In genomic region chr2:218384975-218385374, GRCh38 we compare ENCODE assay signal across 15 cellular contexts. TPM values are rescaled to one million over a fixed set of nuclear protein-coding genes. Genes with fewer than 3 reads are reported as not detected.
A peak's percentile ranks its signal among the peaks of the same experiment; 100 is the strongest.
DNase-seq lines count a peak whose midpoint lies in the region; ATAC-seq and TF ChIP-seq lines count a peak whose summit lies in the region.
"Had no signal": no experiment of that assay in that cellular context is flagged by ENCODE, and none has a peak within 500 bp of the region (broad histone marks: within the 10 kb centered on the region; RNA-seq: fewer than 3 reads in every experiment).

No MANE protein-coding gene starts in this region.

- WGBS in upper lobe of left lung, 2 donors = 81 to 88% methylated on average over 6 to 9 of the region's 9 CpGs

- no peak for ATAC-seq in lower lobe of right lung
- ATAC-seq in upper lobe of left lung (ENCODE audit: low FRiP score in 2 of 2) = no peak

- H3K27me3 ChIP-seq in BLaER1 treated with 17β-estradiol and CSF1 and Interleukin-3, amounts not matched to agents 10 nM and 100 nM = no peaks in the 10 kb centered on the region
- no peaks in the 10 kb centered on the region for H3K27me3 ChIP-seq in lower lobe of right lung (ENCODE audit: low read depth)
- no peaks in the 10 kb centered on the region for H3K27me3 ChIP-seq in upper lobe of left lung
- H3K27me3 ChIP-seq: BE2C had no signal

- peak in 1 of 4 donors; percentile 7 for TF ChIP-seq POLR2A in upper lobe of left lung (IDR thresholded peaks at IDR 0.05)

- CTCF ChIA-PET in OCI-LY7 (lab: Charles Lee; ENCODE audit: unreplicated experiment) = interaction anchor here (0.5 to 1.5 kb wide), 2 partner anchors 9 to 78 kb away, joined by 3 read pairs; no protein-coding TSS in a partner anchor

- H4K20me1 ChIP-seq in BLaER1 treated with 17β-estradiol and CSF1 and Interleukin-3, amounts not matched to agents 10 nM and 100 nM = no peaks in the 10 kb centered on the region
- H4K20me1 ChIP-seq in OCI-LY7 (ENCODE audit: insufficient read depth, low read length) = no peaks in the 10 kb centered on the region

- H3K4me1 ChIP-seq in BLaER1 treated with 17β-estradiol and CSF1 and Interleukin-3, amounts not matched to agents 10 nM and 100 nM = peaks cover 31 to 90% (median 43%) of the 10 kb centered on the region in 10 experiments
- peaks cover 6% of the 10 kb centered on the region for H3K4me1 ChIP-seq in lower lobe of right lung
- peaks cover 10 to 15% (median 12%) of the 10 kb centered on the region in 4 donors for H3K4me1 ChIP-seq in upper lobe of left lung
- H3K4me1 ChIP-seq in OCI-LY7 (ENCODE audit: insufficient read depth, low read length, poor library complexity, severe bottlenecking) = peaks cover 7% of the 10 kb centered on the region
- H3K4me1 ChIP-seq: BE2C had no signal

- DNase-seq in D341Med (ENCODE audit: low spot score) (peak; percentile 12), lower lobe of right lung (peak; percentile 46), upper lobe of left lung (no peak), OCI-LY7 (ENCODE audit: low spot score) (no peak), UCSD-AML1 (lab: John Stamatoyannopoulos, UW; ENCODE audit: unreplicated experiment) (no peak)
- DNase-seq in central memory CD4-positive, alpha-beta T cell = no peak
- DNase-seq: BE2C; CD4-positive, alpha-beta memory T cell; DMS79 treated with DMSO at 0.1 percent for 48 hours; GF-D8; H9 had no signal

- no peaks in the 10 kb centered on the region for H3K79me2 ChIP-seq in OCI-LY7 (ENCODE audit: insufficient read depth, low read depth, low read length)

- no peaks in the 10 kb centered on the region for H3K9me2 ChIP-seq in OCI-LY7 (ENCODE audit: insufficient read depth, low read length)

- no TSS peak for BruUV-seq in OCI-LY7 (replicated peaks; lab: Mats Ljungman, UMichigan)

- H3K36me3 ChIP-seq in BLaER1 treated with 17β-estradiol and CSF1 and Interleukin-3, amounts not matched to agents 10 nM and 100 nM = no peaks in the 10 kb centered on the region; a peak in 1 of 22 replicates
- H3K36me3 ChIP-seq in lower lobe of right lung = peaks cover 7% of the 10 kb centered on the region
- no peaks in the 10 kb centered on the region for H3K36me3 ChIP-seq in upper lobe of left lung
- H3K36me3 ChIP-seq in OCI-LY7 (ENCODE audit: insufficient read depth, low read length) = no peaks in the 10 kb centered on the region
- H3K36me3 ChIP-seq: BE2C had no signal

- H2AFZ ChIP-seq in OCI-LY7 (ENCODE audit: low read length) = no peak overlapping the region

- peak overlapping the region in 4 of 11 experiments; percentile 78 to 87 (median 84); a peak in 6 of 22 replicates for H3K4me2 ChIP-seq in BLaER1 treated with 17β-estradiol and CSF1 and Interleukin-3, amounts not matched to agents 10 nM and 100 nM
- no peak overlapping the region for H3K4me2 ChIP-seq in OCI-LY7 (ENCODE audit: low read length)

- peak overlapping the region in 2 of 11 experiments; percentile 14 to 34; a peak in 1 of 22 replicates for H3K9ac ChIP-seq in BLaER1 treated with 17β-estradiol and CSF1 and Interleukin-3, amounts not matched to agents 10 nM and 100 nM

- H3K9me3 ChIP-seq in BLaER1 treated with 17β-estradiol and CSF1 and Interleukin-3, amounts not matched to agents 10 nM and 100 nM (replicated peaks in 1 of 11) = no peaks in the 10 kb centered on the region
- no peaks in the 10 kb centered on the region for H3K9me3 ChIP-seq in lower lobe of right lung
- H3K9me3 ChIP-seq in upper lobe of left lung = no peaks in the 10 kb centered on the region
- H3K9me3 ChIP-seq in OCI-LY7 (ENCODE audit: low read length) = no peaks in the 10 kb centered on the region
- H3K9me3 ChIP-seq: BE2C had no signal

- no peak for TF ChIP-seq EP300 in upper lobe of left lung (IDR thresholded peaks at IDR 0.05)

- intact Hi-C loops in lower lobe of right lung (cut with DNase I) = no loop called here
- intact Hi-C loops in OCI-LY7 (cut with micrococcal nuclease; ENCODE audit: unreplicated experiment) = no loop called here

- TF ChIP-seq CTCF in lower lobe of right lung (IDR thresholded peaks at IDR 0.05) (no peak), upper lobe of left lung (IDR thresholded peaks at IDR 0.05) (no peak), OCI-LY7 (conservative IDR thresholded peaks at IDR 0.05; ENCODE audit: low read length) (no peak)

- H3K27ac ChIP-seq in BLaER1 treated with 17β-estradiol and CSF1 and Interleukin-3, amounts not matched to agents 10 nM and 100 nM = peak overlapping the region in 9 of 11 experiments; percentile 18 to 77 (median 70); a peak in 11 of 22 replicates
- H3K27ac ChIP-seq in lower lobe of right lung = peak overlapping the region; percentile 85
- peak overlapping the region in 3 of 4 donors; percentile 84 to 89 (median 88) for H3K27ac ChIP-seq in upper lobe of left lung
- H3K27ac ChIP-seq in OCI-LY7 (ENCODE audit: low read depth, low read length, poor library complexity, severe bottlenecking) = no peak overlapping the region
- H3K27ac ChIP-seq: C4-2B had no signal

- POLR2A ChIA-PET in OCI-LY7 (lab: Charles Lee) = interaction anchor here (0.5 to 2.4 kb wide), 4 partner anchors 9 to 98 kb away, joined by 3 to 9 read pairs (median 5); no protein-coding TSS in a partner anchor

- H3K4me3 ChIP-seq in BLaER1 treated with 17β-estradiol and CSF1 and Interleukin-3, amounts not matched to agents 10 nM and 100 nM = no peak overlapping the region
- H3K4me3 ChIP-seq in lower lobe of right lung = peak overlapping the region; percentile 53
- peak overlapping the region in 3 of 4 donors; percentile 25 to 54 (median 35) for H3K4me3 ChIP-seq in upper lobe of left lung
- H3K4me3 ChIP-seq in OCI-LY7 (ENCODE audit: low read depth, low read length, poor library complexity, severe bottlenecking) = no peak overlapping the region

RNA-seq across cellular contexts. Expression of gene SLC11A1, which starts 2.9 kb away (rescaled TPM):
- total RNA-seq in lower lobe of right lung = 419 TPM
- total RNA-seq in upper lobe of left lung = 1,000 to 10,000 TPM in 2 of 6 donors, 100 to 1,000 TPM in 4; 145 to 3,249 (median 371) TPM
- 0.31 and 0.57 TPM in 2 replicates for total RNA-seq in OCI-LY7 (2014; rRNA removed; shearing (Covaris generic))
- total RNA-seq in OCI-LY7 (2022) = 0.59 and 0.78 TPM in 2 replicates
- total RNA-seq: A172 had no signal

RNA-seq across cellular contexts. Expression of gene CTDSP1, which starts 14.7 kb away (rescaled TPM):
- total RNA-seq in lower lobe of right lung (168 TPM), upper lobe of left lung (100 to 1,000 TPM in 5 of 6 donors, 10 to 100 TPM in 1; 96.6 to 239 (median 189) TPM), OCI-LY7 (2022) (140 and 152 TPM in 2 replicates)
- total RNA-seq in OCI-LY7 (2014; rRNA removed; shearing (Covaris generic)) = 74.0 and 95.3 TPM in 2 replicates

RNA-seq across cellular contexts. Expression of gene CATIP, which starts 28.3 kb away (rescaled TPM):
- total RNA-seq in lower lobe of right lung = 5.6 TPM
- 1 to 10 TPM in 5 of 6 donors, under 1 TPM in 1; 0.77 to 8.5 (median 4.3) TPM for total RNA-seq in upper lobe of left lung
- not detected in 2 replicates for total RNA-seq in OCI-LY7 (2014; rRNA removed; shearing (Covaris generic))
- total RNA-seq in OCI-LY7 (2022) = not detected in 2 replicates
- total RNA-seq: A172; CD4-positive, alpha-beta memory T cell; H1; H9 had no signal

RNA-seq across cellular contexts. Expression of gene VIL1, which starts 33.9 kb away (rescaled TPM):
- 0.41 TPM for total RNA-seq in lower lobe of right lung
- under 1 TPM in 3 of 6 donors, not detected in 3; 0.29 to 0.76 (median 0.40) TPM for total RNA-seq in upper lobe of left lung
- 0.47 TPM in 1 of 2 replicates, not detected in the other for total RNA-seq in OCI-LY7 (2014; rRNA removed; shearing (Covaris generic))
- total RNA-seq in OCI-LY7 (2022) = not detected in 2 replicates
- total RNA-seq: A172; CD4-positive, alpha-beta memory T cell had no signal

Comparison
In these comparisons a context has a peak if more than half of its experiments do, and no peak if none do; other contexts are left out.
1. H3K4me3 ChIP-seq: peak in lower lobe of right lung (single experiment) and upper lobe of left lung (3 of 4); none in BLaER1 treated with 17β-estradiol and CSF1 and Interleukin-3, amounts not matched to agents 10 nM and 100 nM (0 of 10) and OCI-LY7 (single experiment).
2. DNase-seq: peak in D341Med (single experiment) and lower lobe of right lung (single experiment); none in upper lobe of left lung (0 of 2), central memory CD4-positive, alpha-beta T cell (single experiment), OCI-LY7 (single experiment) and UCSD-AML1 (single experiment).
3. RNA of gene SLC11A1, which starts 2.9 kb away (total RNA-seq): 419 TPM in lower lobe of right lung (single experiment) and 145 to 3,249 TPM in upper lobe of left lung; 0.31 to 0.78 TPM in OCI-LY7; every median in the first group is over 10 times any median in the second.